In genomic region chr17:2912754-2913153, GRCh38 we compare ENCODE assay signal across 25 cellular contexts.
"Had no signal": no experiment of that assay in that cellular context is flagged by ENCODE, and none has a peak within 500 bp of the region (broad histone marks: within the 10 kb centered on the region; RNA-seq: fewer than 3 reads in every experiment).

No MANE protein-coding gene starts in this region.

- H3K9me3 ChIP-seq: left ventricle myocardium inferior, mucosa of descending colon, pancreas, prostate gland, tibial nerve, upper lobe of left lung, vagina had no signal

- H3K4me3 ChIP-seq: hepatocyte, left ventricle myocardium inferior, lung, mucosa of descending colon, pancreas, prostate gland, skin epidermis, tibial nerve, upper lobe of left lung, vagina had no signal

- DNase-seq: islet precursor cell; left ventricle myocardium inferior; midbrain; mucosa of descending colon; naive thymus-derived CD4-positive, alpha-beta T cell; pancreas; posterior cingulate gyrus; retina; right cardiac atrium; stimulated activated CD4-positive, alpha-beta T cell treated with anti-CD3 and anti-CD28 coated beads, Interleukin-12 subunit alpha, Interleukin-12 subunit beta, amount 100 ng/mL, for 4 hours; stimulated activated CD4-positive, alpha-beta T cell treated with anti-CD3 and anti-CD28 coated beads, Interleukin-15, amount 100 ng/mL, for 24 hours; stimulated activated CD4-positive, alpha-beta T cell treated with anti-CD3 and anti-CD28 coated beads, Interleukin-2, amount 100 ng/mL, for 24 hours; stimulated activated CD4-positive, alpha-beta T cell treated with anti-CD3 and anti-CD28 coated beads, Interleukin-4, amount 100 ng/mL, for 1 hour; stimulated activated naive CD4-positive, alpha-beta T cell; upper lobe of left lung had no signal

- H3K4me3 Mint-ChIP-seq: memory B cell; naive thymus-derived CD4-positive, alpha-beta T cell; natural killer cell treated with Interleukin-12 subunit alpha and Interleukin-12 subunit beta and Interleukin-15 and Interleukin-18, amount 100 ng/mL, for 72 hours; stimulated activated naive CD8-positive, alpha-beta T cell treated with anti-CD3 and anti-CD28 coated beads, Interleukin-15, Interleukin-2, amounts not matched to agents 100 ng/mL and 50 ng/mL, for 24 hours had no signal

- H3K79me2 ChIP-seq: hepatocyte had no signal

- ATAC-seq: mucosa of descending colon; naive thymus-derived CD4-positive, alpha-beta T cell; natural killer cell treated with Interleukin-12 subunit alpha and Interleukin-12 subunit beta and Interleukin-15 and Interleukin-18, amount 100 ng/mL, for 72 hours; pancreas; right cardiac atrium; sciatic nerve had no signal

- H3K27ac Mint-ChIP-seq: memory B cell; naive thymus-derived CD4-positive, alpha-beta T cell; natural killer cell treated with Interleukin-12 subunit alpha and Interleukin-12 subunit beta and Interleukin-15 and Interleukin-18, amount 100 ng/mL, for 72 hours; stimulated activated naive CD8-positive, alpha-beta T cell treated with anti-CD3 and anti-CD28 coated beads, Interleukin-15, Interleukin-2, amounts not matched to agents 100 ng/mL and 50 ng/mL, for 24 hours had no signal

- H3K27me3 Mint-ChIP-seq: memory B cell; naive thymus-derived CD4-positive, alpha-beta T cell; natural killer cell treated with Interleukin-12 subunit alpha and Interleukin-12 subunit beta and Interleukin-15 and Interleukin-18, amount 100 ng/mL, for 72 hours; stimulated activated naive CD8-positive, alpha-beta T cell treated with anti-CD3 and anti-CD28 coated beads, Interleukin-15, Interleukin-2, amounts not matched to agents 100 ng/mL and 50 ng/mL, for 24 hours had no signal

- H3K4me1 ChIP-seq: pancreas, prostate gland, tibial nerve, upper lobe of left lung, vagina had no signal

- H3K4me2 ChIP-seq: hepatocyte had no signal

- H3K27me3 ChIP-seq: hepatocyte, pancreas, tibial nerve, upper lobe of left lung, vagina had no signal

- H3K27ac ChIP-seq: hepatocyte, pancreas, prostate gland, skin epidermis, tibial nerve, upper lobe of left lung, vagina had no signal

- H3K9me3 Mint-ChIP-seq: memory B cell; naive thymus-derived CD4-positive, alpha-beta T cell; natural killer cell treated with Interleukin-12 subunit alpha and Interleukin-12 subunit beta and Interleukin-15 and Interleukin-18, amount 100 ng/mL, for 72 hours; stimulated activated naive CD8-positive, alpha-beta T cell treated with anti-CD3 and anti-CD28 coated beads, Interleukin-15, Interleukin-2, amounts not matched to agents 100 ng/mL and 50 ng/mL, for 24 hours had no signal

- H3K36me3 ChIP-seq: left ventricle myocardium inferior, pancreas, prostate gland, tibial nerve, upper lobe of left lung, vagina had no signal

- H2AFZ ChIP-seq: hepatocyte had no signal
